Comparison of ENCODE assay signal across 9 cellular contexts in the genomic region with DNA sequence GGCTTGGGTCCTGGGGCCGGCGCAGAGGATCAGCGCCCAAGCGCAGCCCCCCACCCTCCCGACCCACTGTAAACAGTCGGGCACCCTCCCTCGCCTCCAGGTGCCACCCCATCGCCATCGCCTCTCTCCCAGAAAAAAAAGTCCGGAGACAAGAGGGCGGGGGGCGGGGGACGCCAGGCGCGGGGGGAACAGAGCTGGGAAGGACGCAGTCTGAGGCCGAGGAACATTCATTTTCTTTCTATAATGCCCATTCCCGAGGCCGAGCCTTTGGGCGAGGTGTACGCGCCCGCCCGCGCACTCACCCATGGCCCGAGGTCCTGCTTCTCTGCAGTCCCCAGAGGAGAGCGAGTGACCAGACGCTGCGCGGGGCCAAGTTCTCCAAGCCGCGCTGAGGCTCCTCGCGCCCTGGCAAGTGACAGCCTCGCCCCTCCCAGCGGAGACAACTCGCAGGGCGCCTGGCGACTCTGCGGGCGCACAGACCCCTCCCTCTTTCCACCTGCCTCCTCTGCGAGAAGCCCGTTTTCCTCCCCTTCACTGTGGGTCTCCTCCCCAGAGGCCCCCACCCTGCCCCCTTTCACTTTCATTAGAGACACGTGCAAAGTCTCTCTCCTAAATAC.
A peak's percentile ranks its signal among the peaks of the same experiment; 100 is the strongest.
DNase-seq lines count a peak whose midpoint lies in the region; ATAC-seq and TF ChIP-seq lines count a peak whose summit lies in the region.
"Had no signal": no experiment of that assay in that cellular context is flagged by ENCODE, and none has a peak within 500 bp of the region (broad histone marks: within the 10 kb centered on the region; RNA-seq: fewer than 3 reads in every experiment).

No MANE protein-coding gene starts in this region.

- no peaks in the 10 kb centered on the region for H3K9me2 ChIP-seq in DOHH2 (replicated peaks; ENCODE audit: control insufficient read depth, low read length)

- peak in 1 of 2 experiments; percentile 15 for DNase-seq in HL-60 (ENCODE audit: low read depth in 1 of 2, low spot score in 1 of 2)
- peak in 45 of 51 donors; percentile 4 to 72 (median 44) for DNase-seq in hypothalamus (lab: John Stamatoyannopoulos, UW)
- no peak for DNase-seq in NCI-H128 (lab: John Stamatoyannopoulos, UW; ENCODE audit: unreplicated experiment)
- no peak for DNase-seq in stimulated activated naive CD4-positive, alpha-beta T cell treated with Interleukin-2 at 50 U/mL for 16 hours (lab: John Stamatoyannopoulos, UW)

- peaks cover 41% of the 10 kb centered on the region for H3K4me1 ChIP-seq in DOHH2 (ENCODE audit: control insufficient read depth, low read length)
- H3K4me1 ChIP-seq in rectal smooth muscle tissue (ENCODE audit: control insufficient read depth, insufficient read depth, low read length) = peaks cover 2% of the 10 kb centered on the region

- peak overlapping the region; percentile 40 for H3K4me3 Mint-ChIP-seq in activated T-helper 17 cell treated with anti-CD3 and anti-CD28 coated beads, Interleukin-2, amount 50 U/mL, for 72 hours

- no peaks in the 10 kb centered on the region for H3K9me3 ChIP-seq in DOHH2 (ENCODE audit: control insufficient read depth, insufficient read depth, low read length)

- H3K27me3 ChIP-seq in DOHH2 (ENCODE audit: control insufficient read depth, low read length) (no peaks in the 10 kb centered on the region), HL-60 (ENCODE audit: insufficient read depth, poor library complexity, severe bottlenecking) (peaks cover 28% of the 10 kb centered on the region), rectal smooth muscle tissue (ENCODE audit: control insufficient read depth, insufficient read depth, low read length) (no peaks in the 10 kb centered on the region)

- H3K27ac Mint-ChIP-seq in activated T-helper 17 cell treated with anti-CD3 and anti-CD28 coated beads, Interleukin-2, amount 50 U/mL, for 72 hours = no peak overlapping the region

- no peaks in the 10 kb centered on the region for H3K9me3 Mint-ChIP-seq in activated T-helper 17 cell treated with anti-CD3 and anti-CD28 coated beads, Interleukin-2, amount 50 U/mL, for 72 hours

- H3K27ac ChIP-seq in DOHH2 (ENCODE audit: low read depth, low read length) = no peak overlapping the region
- no peak overlapping the region for H3K27ac ChIP-seq in HL-60 (replicated peaks)
- peak overlapping the region; percentile 93 for H3K27ac ChIP-seq in rectal smooth muscle tissue (ENCODE audit: low read depth, low read length)
- H3K27ac ChIP-seq: VCaP had no signal

- ATAC-seq in GM19467 (IDR thresholded peaks at IDR 0.05; ENCODE audit: unreplicated experiment) = peak; percentile 68
- no peak for ATAC-seq in activated T-helper 17 cell treated with anti-CD3 and anti-CD28 coated beads, Interleukin-2, amount 50 U/mL, for 72 hours (replicated peaks)

- no peaks in the 10 kb centered on the region for H3K79me2 ChIP-seq in DOHH2 (ENCODE audit: control insufficient read depth, low read length)

- H3K36me3 Mint-ChIP-seq in activated T-helper 17 cell treated with anti-CD3 and anti-CD28 coated beads, Interleukin-2, amount 50 U/mL, for 72 hours (ENCODE audit: low read depth) = no peaks in the 10 kb centered on the region

- peak overlapping the region; percentile 80 for H3K4me2 ChIP-seq in DOHH2 (ENCODE audit: low read length)

- H3F3A ChIP-seq in DOHH2 (ENCODE audit: control insufficient read depth, insufficient read depth) = 0 out of 2 replicates have a peak, but pooled peaks cover 3% of the 10 kb centered on the region

- no peaks in the 10 kb centered on the region for H4K20me1 ChIP-seq in DOHH2 (ENCODE audit: control insufficient read depth, insufficient read depth, low read depth, low read length)

- H3K9ac ChIP-seq in rectal smooth muscle tissue (ENCODE audit: low read length) = peak overlapping the region; percentile 0

- no peak for TF ChIP-seq CTCF in DOHH2 (IDR thresholded peaks at IDR 0.05; ENCODE audit: low read depth, low read length, poor library complexity, severe bottlenecking)
- no peak for TF ChIP-seq CTCF in HL-60 (IDR thresholded peaks at IDR 0.05; ENCODE audit: insufficient read depth, low read length)

- no peaks in the 10 kb centered on the region for H3K36me3 ChIP-seq in DOHH2 (ENCODE audit: control insufficient read depth, low read length)
- no peaks in the 10 kb centered on the region for H3K36me3 ChIP-seq in rectal smooth muscle tissue (ENCODE audit: control insufficient read depth, insufficient read depth, low read length)

- H3K27me3 Mint-ChIP-seq in activated T-helper 17 cell treated with anti-CD3 and anti-CD28 coated beads, Interleukin-2, amount 50 U/mL, for 72 hours = peaks cover 43% of the 10 kb centered on the region

- H3K4me3 ChIP-seq in DOHH2 (ENCODE audit: low read length) (peak overlapping the region; percentile 75), HL-60 (replicated peaks; ENCODE audit: insufficient read depth, low read length) (peak overlapping the region; percentile 5), rectal smooth muscle tissue (ENCODE audit: low read length) (peak overlapping the region; percentile 51)

- peaks cover 4% of the 10 kb centered on the region for H3K4me1 Mint-ChIP-seq in activated T-helper 17 cell treated with anti-CD3 and anti-CD28 coated beads, Interleukin-2, amount 50 U/mL, for 72 hours

Comparison
In these comparisons a context has a peak if more than half of its experiments do, and no peak if none do; other contexts are left out.
1. H3K4me3 ChIP-seq: peak in every context shown above with its lines; median percentile 75 in DOHH2; 51 in rectal smooth muscle tissue; 5 in HL-60.
2. DNase-seq: peak in hypothalamus (45 of 51); none in NCI-H128 (single experiment) and stimulated activated naive CD4-positive, alpha-beta T cell treated with Interleukin-2 at 50 U/mL for 16 hours (single experiment).